ENCODE assay signal across 1 cellular context in genomic region chr6:33983109-33983475, GRCh38.
TF ChIP-seq lines count a peak whose summit lies in the region.

No MANE protein-coding gene starts in this region.

TF ChIP-seq in K562, 482 proteins besides CTCF, POLR2A, EP300 and RAD21 (continued from another document):
- TF ChIP-seq, protein P1, sequence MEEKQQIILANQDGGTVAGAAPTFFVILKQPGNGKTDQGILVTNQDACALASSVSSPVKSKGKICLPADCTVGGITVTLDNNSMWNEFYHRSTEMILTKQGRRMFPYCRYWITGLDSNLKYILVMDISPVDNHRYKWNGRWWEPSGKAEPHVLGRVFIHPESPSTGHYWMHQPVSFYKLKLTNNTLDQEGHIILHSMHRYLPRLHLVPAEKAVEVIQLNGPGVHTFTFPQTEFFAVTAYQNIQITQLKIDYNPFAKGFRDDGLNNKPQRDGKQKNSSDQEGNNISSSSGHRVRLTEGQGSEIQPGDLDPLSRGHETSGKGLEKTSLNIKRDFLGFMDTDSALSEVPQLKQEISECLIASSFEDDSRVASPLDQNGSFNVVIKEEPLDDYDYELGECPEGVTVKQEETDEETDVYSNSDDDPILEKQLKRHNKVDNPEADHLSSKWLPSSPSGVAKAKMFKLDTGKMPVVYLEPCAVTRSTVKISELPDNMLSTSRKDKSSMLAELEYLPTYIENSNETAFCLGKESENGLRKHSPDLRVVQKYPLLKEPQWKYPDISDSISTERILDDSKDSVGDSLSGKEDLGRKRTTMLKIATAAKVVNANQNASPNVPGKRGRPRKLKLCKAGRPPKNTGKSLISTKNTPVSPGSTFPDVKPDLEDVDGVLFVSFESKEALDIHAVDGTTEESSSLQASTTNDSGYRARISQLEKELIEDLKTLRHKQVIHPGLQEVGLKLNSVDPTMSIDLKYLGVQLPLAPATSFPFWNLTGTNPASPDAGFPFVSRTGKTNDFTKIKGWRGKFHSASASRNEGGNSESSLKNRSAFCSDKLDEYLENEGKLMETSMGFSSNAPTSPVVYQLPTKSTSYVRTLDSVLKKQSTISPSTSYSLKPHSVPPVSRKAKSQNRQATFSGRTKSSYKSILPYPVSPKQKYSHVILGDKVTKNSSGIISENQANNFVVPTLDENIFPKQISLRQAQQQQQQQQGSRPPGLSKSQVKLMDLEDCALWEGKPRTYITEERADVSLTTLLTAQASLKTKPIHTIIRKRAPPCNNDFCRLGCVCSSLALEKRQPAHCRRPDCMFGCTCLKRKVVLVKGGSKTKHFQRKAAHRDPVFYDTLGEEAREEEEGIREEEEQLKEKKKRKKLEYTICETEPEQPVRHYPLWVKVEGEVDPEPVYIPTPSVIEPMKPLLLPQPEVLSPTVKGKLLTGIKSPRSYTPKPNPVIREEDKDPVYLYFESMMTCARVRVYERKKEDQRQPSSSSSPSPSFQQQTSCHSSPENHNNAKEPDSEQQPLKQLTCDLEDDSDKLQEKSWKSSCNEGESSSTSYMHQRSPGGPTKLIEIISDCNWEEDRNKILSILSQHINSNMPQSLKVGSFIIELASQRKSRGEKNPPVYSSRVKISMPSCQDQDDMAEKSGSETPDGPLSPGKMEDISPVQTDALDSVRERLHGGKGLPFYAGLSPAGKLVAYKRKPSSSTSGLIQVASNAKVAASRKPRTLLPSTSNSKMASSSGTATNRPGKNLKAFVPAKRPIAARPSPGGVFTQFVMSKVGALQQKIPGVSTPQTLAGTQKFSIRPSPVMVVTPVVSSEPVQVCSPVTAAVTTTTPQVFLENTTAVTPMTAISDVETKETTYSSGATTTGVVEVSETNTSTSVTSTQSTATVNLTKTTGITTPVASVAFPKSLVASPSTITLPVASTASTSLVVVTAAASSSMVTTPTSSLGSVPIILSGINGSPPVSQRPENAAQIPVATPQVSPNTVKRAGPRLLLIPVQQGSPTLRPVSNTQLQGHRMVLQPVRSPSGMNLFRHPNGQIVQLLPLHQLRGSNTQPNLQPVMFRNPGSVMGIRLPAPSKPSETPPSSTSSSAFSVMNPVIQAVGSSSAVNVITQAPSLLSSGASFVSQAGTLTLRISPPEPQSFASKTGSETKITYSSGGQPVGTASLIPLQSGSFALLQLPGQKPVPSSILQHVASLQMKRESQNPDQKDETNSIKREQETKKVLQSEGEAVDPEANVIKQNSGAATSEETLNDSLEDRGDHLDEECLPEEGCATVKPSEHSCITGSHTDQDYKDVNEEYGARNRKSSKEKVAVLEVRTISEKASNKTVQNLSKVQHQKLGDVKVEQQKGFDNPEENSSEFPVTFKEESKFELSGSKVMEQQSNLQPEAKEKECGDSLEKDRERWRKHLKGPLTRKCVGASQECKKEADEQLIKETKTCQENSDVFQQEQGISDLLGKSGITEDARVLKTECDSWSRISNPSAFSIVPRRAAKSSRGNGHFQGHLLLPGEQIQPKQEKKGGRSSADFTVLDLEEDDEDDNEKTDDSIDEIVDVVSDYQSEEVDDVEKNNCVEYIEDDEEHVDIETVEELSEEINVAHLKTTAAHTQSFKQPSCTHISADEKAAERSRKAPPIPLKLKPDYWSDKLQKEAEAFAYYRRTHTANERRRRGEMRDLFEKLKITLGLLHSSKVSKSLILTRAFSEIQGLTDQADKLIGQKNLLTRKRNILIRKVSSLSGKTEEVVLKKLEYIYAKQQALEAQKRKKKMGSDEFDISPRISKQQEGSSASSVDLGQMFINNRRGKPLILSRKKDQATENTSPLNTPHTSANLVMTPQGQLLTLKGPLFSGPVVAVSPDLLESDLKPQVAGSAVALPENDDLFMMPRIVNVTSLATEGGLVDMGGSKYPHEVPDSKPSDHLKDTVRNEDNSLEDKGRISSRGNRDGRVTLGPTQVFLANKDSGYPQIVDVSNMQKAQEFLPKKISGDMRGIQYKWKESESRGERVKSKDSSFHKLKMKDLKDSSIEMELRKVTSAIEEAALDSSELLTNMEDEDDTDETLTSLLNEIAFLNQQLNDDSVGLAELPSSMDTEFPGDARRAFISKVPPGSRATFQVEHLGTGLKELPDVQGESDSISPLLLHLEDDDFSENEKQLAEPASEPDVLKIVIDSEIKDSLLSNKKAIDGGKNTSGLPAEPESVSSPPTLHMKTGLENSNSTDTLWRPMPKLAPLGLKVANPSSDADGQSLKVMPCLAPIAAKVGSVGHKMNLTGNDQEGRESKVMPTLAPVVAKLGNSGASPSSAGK (IDR thresholded peaks at IDR 0.05), result no peak
- no peak for TF ChIP-seq ZBTB49 (CRISPR knock-in tag; IDR thresholded peaks at IDR 0.05; ENCODE audit: borderline replicate concordance)
- no peak for TF ChIP-seq ZNF586 (CRISPR knock-in tag; conservative IDR thresholded peaks at IDR 0.05)
- no peak for TF ChIP-seq LCOR (CRISPR knock-in tag; IDR thresholded peaks at IDR 0.05)
- no peak for TF ChIP-seq SP2 (IDR thresholded peaks at IDR 0.05; ENCODE audit: extremely low read depth, low read depth, low read length, poor library complexity, severe bottlenecking)
- TF ChIP-seq ESRRB (CRISPR knock-in tag; IDR thresholded peaks at IDR 0.05; ENCODE audit: borderline replicate concordance), result no peak
- TF ChIP-seq ZNF124 (CRISPR knock-in tag; IDR thresholded peaks at IDR 0.05), result no peak
- peak; percentile 70 for TF ChIP-seq ELF1 (tag; IDR thresholded peaks at IDR 0.05)
- TF ChIP-seq E2F8 (IDR thresholded peaks at IDR 0.05; ENCODE audit: low read depth, partially characterized antibody), result no peak
- TF ChIP-seq FOXK2 (conservative IDR thresholded peaks at IDR 0.05 in 1 of 2, IDR thresholded peaks at IDR 0.05 in 1 of 2; ENCODE audit: low read depth in 2 of 2), result peak in 1 of 2 experiments; percentile 65; a peak in 2 of 4 replicates
- peak in 1 of 2 experiments; percentile 60; a peak in 2 of 4 replicates for TF ChIP-seq FOXA3 (CRISPR knock-in tag; conservative IDR thresholded peaks at IDR 0.05 in 1 of 2, IDR thresholded peaks at IDR 0.05 in 1 of 2)
- no peak for TF ChIP-seq SMC3 (conservative IDR thresholded peaks at IDR 0.05; ENCODE audit: insufficient read depth, low read depth, low read length)
- no peak for TF ChIP-seq CAMTA2 (CRISPR knock-in tag; conservative IDR thresholded peaks at IDR 0.05)
- TF ChIP-seq ATF7 (IDR thresholded peaks at IDR 0.05), result no peak
- TF ChIP-seq BRD4 (IDR thresholded peaks at IDR 0.05), result no peak
- TF ChIP-seq ZNF239 (CRISPR knock-in tag; IDR thresholded peaks at IDR 0.05), result no peak
- TF ChIP-seq ZNF282 (CRISPR knock-in tag; IDR thresholded peaks at IDR 0.05), result no peak
- no peak for TF ChIP-seq ZNF217 (CRISPR knock-in tag; IDR thresholded peaks at IDR 0.05)
- TF ChIP-seq, protein P2, sequence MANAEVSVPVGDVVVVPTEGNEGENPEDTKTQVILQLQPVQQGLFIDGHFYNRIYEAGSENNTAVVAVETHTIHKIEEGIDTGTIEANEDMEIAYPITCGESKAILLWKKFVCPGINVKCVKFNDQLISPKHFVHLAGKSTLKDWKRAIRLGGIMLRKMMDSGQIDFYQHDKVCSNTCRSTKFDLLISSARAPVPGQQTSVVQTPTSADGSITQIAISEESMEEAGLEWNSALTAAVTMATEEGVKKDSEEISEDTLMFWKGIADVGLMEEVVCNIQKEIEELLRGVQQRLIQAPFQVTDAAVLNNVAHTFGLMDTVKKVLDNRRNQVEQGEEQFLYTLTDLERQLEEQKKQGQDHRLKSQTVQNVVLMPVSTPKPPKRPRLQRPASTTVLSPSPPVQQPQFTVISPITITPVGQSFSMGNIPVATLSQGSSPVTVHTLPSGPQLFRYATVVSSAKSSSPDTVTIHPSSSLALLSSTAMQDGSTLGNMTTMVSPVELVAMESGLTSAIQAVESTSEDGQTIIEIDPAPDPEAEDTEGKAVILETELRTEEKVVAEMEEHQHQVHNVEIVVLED (CRISPR knock-in tag; IDR thresholded peaks at IDR 0.05), result no peak
- peak; percentile 29; the same call in 1 of the 2 replicates for TF ChIP-seq ETV1 (tag; conservative IDR thresholded peaks at IDR 0.05; ENCODE audit: low read depth)
- peak; percentile 78; the same call in 1 of the 2 replicates for TF ChIP-seq EHMT2 (IDR thresholded peaks at IDR 0.05)
- no peak for TF ChIP-seq NFRKB (IDR thresholded peaks at IDR 0.05; ENCODE audit: low read depth)
- TF ChIP-seq THRAP3 (IDR thresholded peaks at IDR 0.05; ENCODE audit: borderline replicate concordance), result no peak
- TF ChIP-seq, protein P3, sequence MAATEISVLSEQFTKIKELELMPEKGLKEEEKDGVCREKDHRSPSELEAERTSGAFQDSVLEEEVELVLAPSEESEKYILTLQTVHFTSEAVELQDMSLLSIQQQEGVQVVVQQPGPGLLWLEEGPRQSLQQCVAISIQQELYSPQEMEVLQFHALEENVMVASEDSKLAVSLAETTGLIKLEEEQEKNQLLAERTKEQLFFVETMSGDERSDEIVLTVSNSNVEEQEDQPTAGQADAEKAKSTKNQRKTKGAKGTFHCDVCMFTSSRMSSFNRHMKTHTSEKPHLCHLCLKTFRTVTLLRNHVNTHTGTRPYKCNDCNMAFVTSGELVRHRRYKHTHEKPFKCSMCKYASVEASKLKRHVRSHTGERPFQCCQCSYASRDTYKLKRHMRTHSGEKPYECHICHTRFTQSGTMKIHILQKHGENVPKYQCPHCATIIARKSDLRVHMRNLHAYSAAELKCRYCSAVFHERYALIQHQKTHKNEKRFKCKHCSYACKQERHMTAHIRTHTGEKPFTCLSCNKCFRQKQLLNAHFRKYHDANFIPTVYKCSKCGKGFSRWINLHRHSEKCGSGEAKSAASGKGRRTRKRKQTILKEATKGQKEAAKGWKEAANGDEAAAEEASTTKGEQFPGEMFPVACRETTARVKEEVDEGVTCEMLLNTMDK (IDR thresholded peaks at IDR 0.05; ENCODE audit: borderline replicate concordance, insufficient read depth, low read depth, low read length, poor library complexity, severe bottlenecking), result no peak
- no peak for TF ChIP-seq E4F1 (CRISPR knock-in tag; IDR thresholded peaks at IDR 0.05; ENCODE audit: borderline replicate concordance)
- TF ChIP-seq DNMT1 (IDR thresholded peaks at IDR 0.05), result no peak
- TF ChIP-seq, protein P4, sequence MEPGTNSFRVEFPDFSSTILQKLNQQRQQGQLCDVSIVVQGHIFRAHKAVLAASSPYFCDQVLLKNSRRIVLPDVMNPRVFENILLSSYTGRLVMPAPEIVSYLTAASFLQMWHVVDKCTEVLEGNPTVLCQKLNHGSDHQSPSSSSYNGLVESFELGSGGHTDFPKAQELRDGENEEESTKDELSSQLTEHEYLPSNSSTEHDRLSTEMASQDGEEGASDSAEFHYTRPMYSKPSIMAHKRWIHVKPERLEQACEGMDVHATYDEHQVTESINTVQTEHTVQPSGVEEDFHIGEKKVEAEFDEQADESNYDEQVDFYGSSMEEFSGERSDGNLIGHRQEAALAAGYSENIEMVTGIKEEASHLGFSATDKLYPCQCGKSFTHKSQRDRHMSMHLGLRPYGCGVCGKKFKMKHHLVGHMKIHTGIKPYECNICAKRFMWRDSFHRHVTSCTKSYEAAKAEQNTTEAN (CRISPR knock-in tag; IDR thresholded peaks at IDR 0.05), result no peak
- TF ChIP-seq XRCC5 (IDR thresholded peaks at IDR 0.05; ENCODE audit: low read depth, low read length), result no peak
- peak; percentile 69 for TF ChIP-seq GABPA (tag; conservative IDR thresholded peaks at IDR 0.05; ENCODE audit: low read depth)
- no peak for TF ChIP-seq ZC3H11A (IDR thresholded peaks at IDR 0.05; ENCODE audit: low read depth, low read length)
